Comparison of ENCODE assay signal across 9 cellular contexts in genomic region chr5:31194892-31195291, GRCh38. TPM values are rescaled to one million over a fixed set of nuclear protein-coding genes. Genes with fewer than 3 reads are reported as not detected.
DNase-seq lines count a peak whose midpoint lies in the region; ATAC-seq, FAIRE-seq and TF ChIP-seq lines count a peak whose summit lies in the region.
"Had no signal": no experiment of that assay in that cellular context is flagged by ENCODE, and none has a peak within 500 bp of the region (broad histone marks: within the 10 kb centered on the region; RNA-seq: fewer than 3 reads in every experiment).

No MANE protein-coding gene starts in this region.

- TF ChIP-seq POLR2A in A549 (IDR thresholded peaks at IDR 0.05; ENCODE audit: low read length), result no peak

- H3K4me3 Mint-ChIP-seq in neural crest cell, result peak overlapping the region; percentile 87

- ATAC-seq in A549, result peak in 1 of 2 experiments; percentile 40; a peak in 3 of 6 replicates

- peaks cover 44% of the 10 kb centered on the region for H3K27me3 Mint-ChIP-seq in neural crest cell (ENCODE audit: low read depth)

- TF ChIP-seq EP300 in A549 (IDR thresholded peaks at IDR 0.05), result no peak

- H3K27ac Mint-ChIP-seq in neural crest cell (ENCODE audit: unreplicated experiment), result peak overlapping the region; percentile 91

- no peak for TF ChIP-seq CTCF in A549 (IDR thresholded peaks at IDR 0.05)
- no peak for TF ChIP-seq CTCF in epithelial cell of proximal tubule (conservative IDR thresholded peaks at IDR 0.05; ENCODE audit: low read depth, low read length)
- TF ChIP-seq CTCF in neural crest cell (conservative IDR thresholded peaks at IDR 0.05), result no peak

- no peaks in the 10 kb centered on the region for H3K9me3 Mint-ChIP-seq in neural crest cell

- no peaks in the 10 kb centered on the region for H3K9me3 ChIP-seq in A549
- no peaks in the 10 kb centered on the region for H3K9me3 ChIP-seq in effector memory CD4-positive, alpha-beta T cell (ENCODE audit: control insufficient read depth, low read length)

- peaks cover 4% of the 10 kb centered on the region for H3K27me3 ChIP-seq in effector memory CD4-positive, alpha-beta T cell (replicated peaks; ENCODE audit: control insufficient read depth, insufficient read depth, low read length, poor library complexity, severe bottlenecking)

- H3K4me3 ChIP-seq in A549 (peak overlapping the region; percentile 47), epithelial cell of proximal tubule (ENCODE audit: low read depth, low read length) (peak overlapping the region; percentile 87)
- H3K4me3 ChIP-seq in effector memory CD4-positive, alpha-beta T cell (ENCODE audit: insufficient read depth, low read depth, low read length, poor library complexity, severe bottlenecking), result no peak overlapping the region

- no peaks in the 10 kb centered on the region for H3K36me3 ChIP-seq in effector memory CD4-positive, alpha-beta T cell (ENCODE audit: control insufficient read depth, insufficient read depth, low read length)

- POLR2A ChIA-PET in A549 (lab: Yijun Ruan, JAX), result no interaction called here

- WGBS in A549 (ENCODE audit: missing lambda C conversion rate), result 8% methylated on average over 4 of the region's 4 CpGs

- no peak for FAIRE-seq in A549 (lab: Jason Lieb, UNC)

- peak in 1 of 2 experiments; percentile 6 for DNase-seq in A549 (ENCODE audit: low read depth in 1 of 2, low spot score in 1 of 2)
- DNase-seq in NCI-H69 (lab: John Stamatoyannopoulos, UW), result peak; percentile 83
- DNase-seq in epithelial cell of proximal tubule (ENCODE audit: low read depth), result no peak
- no peak for DNase-seq in neural crest cell (ENCODE audit: low read depth, low spot score)
- DNase-seq in EL, result no peak
- no peak for DNase-seq in ecto neural progenitor cell (ENCODE audit: low spot score)
- no peak for DNase-seq in effector memory CD4-positive, alpha-beta T cell
- no peak for DNase-seq in NOMO-1 (lab: John Stamatoyannopoulos, UW; ENCODE audit: unreplicated experiment in 2 of 2)
- DNase-seq: NCI-H1417 treated with DMSO at 0.1 percent for 48 hours had no signal

- TF ChIP-seq RAD21 in A549 (conservative IDR thresholded peaks at IDR 0.05 in 1 of 2, IDR thresholded peaks at IDR 0.05 in 1 of 2), result no peak

- peak overlapping the region; percentile 94 for H3K4me2 ChIP-seq in A549

- no peak overlapping the region for H3K27ac ChIP-seq in A549
- no peak overlapping the region for H3K27ac ChIP-seq in effector memory CD4-positive, alpha-beta T cell (ENCODE audit: insufficient read depth, low read length, poor library complexity, severe bottlenecking)

- H3K4me1 ChIP-seq in A549, result peaks cover 6% of the 10 kb centered on the region; the same call in 2 of the 3 replicates
- H3K4me1 ChIP-seq in effector memory CD4-positive, alpha-beta T cell (ENCODE audit: control insufficient read depth, insufficient read depth, low read length, poor library complexity, severe bottlenecking), result no peaks in the 10 kb centered on the region

- H3K4me1 Mint-ChIP-seq in neural crest cell, result peaks cover 60% of the 10 kb centered on the region

- peaks cover 5% of the 10 kb centered on the region for H3K36me3 Mint-ChIP-seq in neural crest cell (ENCODE audit: low read depth)

- CTCF ChIA-PET in A549 (lab: Yijun Ruan, JAX), result interaction anchor here (1.3 kb wide), 1 partner anchor 8 kb away, joined by 6 read pairs; no protein-coding TSS in a partner anchor

TF ChIP-seq in A549, 52 proteins besides CTCF, POLR2A, EP300 and RAD21:
- TF ChIP-seq ZSCAN20 (CRISPR knock-in tag; IDR thresholded peaks at IDR 0.05) (no peak), REST (IDR thresholded peaks at IDR 0.05) (no peak), SMC3 (IDR thresholded peaks at IDR 0.05) (no peak), MAX (IDR thresholded peaks at IDR 0.05) (no peak), HEYL (CRISPR knock-in tag; IDR thresholded peaks at IDR 0.05) (no peak), EHF (CRISPR knock-in tag; IDR thresholded peaks at IDR 0.05) (no peak), RARB (CRISPR knock-in tag; IDR thresholded peaks at IDR 0.05) (no peak), CEBPB (IDR thresholded peaks at IDR 0.05) (no peak), ATOH8 (CRISPR knock-in tag; IDR thresholded peaks at IDR 0.05; ENCODE audit: low read depth) (no peak), SREBF2 (IDR thresholded peaks at IDR 0.05) (no peak), CBX8 (IDR thresholded peaks at IDR 0.05) (no peak), JUNB (IDR thresholded peaks at IDR 0.05) (no peak)

RNA-seq across cellular contexts. Expression of gene CDH6, which starts 1.4 kb away (rescaled TPM):
- 0.61 and 0.63 TPM in 2 replicates for polyA plus RNA-seq in A549 (2011; rRNA removed)
- 0.04 and 0.05 TPM in 2 replicates for polyA plus RNA-seq in A549 (2012; cell fraction: cytosol; rRNA removed)
- 0.14 and 0.20 TPM in 2 replicates for polyA plus RNA-seq in A549 (2012; cell fraction: nucleus; rRNA removed)
- 0.24 to 0.33 TPM (median 0.25 TPM) in 3 replicates for polyA plus RNA-seq in A549 (2017; fragmentation: RNase III; extraction: RNeasy Plus Mini Kit Qiagen cat#74134 plus additional on column Dnase treatment)
- 1.3 and 1.8 TPM in 2 replicates for polyA minus RNA-seq in A549 (2011; rRNA and poly(A)+ RNA removed)
- 12.5 and 34.9 TPM in 2 replicates for total RNA-seq in epithelial cell of proximal tubule
- total RNA-seq in neural crest cell, result 233 and 247 TPM in 2 replicates
